Comparison of ENCODE assay signal across 1 cellular context in genomic region chr10:11424456-11425287, GRCh38.
TF ChIP-seq lines count a peak whose summit lies in the region.

No MANE protein-coding gene starts in this region.

TF ChIP-seq in WTC11, 78 proteins besides CTCF, POLR2A, EP300 and RAD21 (continued from another document):
- TF ChIP-seq ZSCAN18 (CRISPR knock-in tag; IDR thresholded peaks at IDR 0.05) (no peak), ZNF512 (CRISPR knock-in tag; IDR thresholded peaks at IDR 0.05; ENCODE audit: borderline replicate concordance) (no peak)
